ENCODE assay signal across 12 cellular contexts in the genomic region with DNA sequence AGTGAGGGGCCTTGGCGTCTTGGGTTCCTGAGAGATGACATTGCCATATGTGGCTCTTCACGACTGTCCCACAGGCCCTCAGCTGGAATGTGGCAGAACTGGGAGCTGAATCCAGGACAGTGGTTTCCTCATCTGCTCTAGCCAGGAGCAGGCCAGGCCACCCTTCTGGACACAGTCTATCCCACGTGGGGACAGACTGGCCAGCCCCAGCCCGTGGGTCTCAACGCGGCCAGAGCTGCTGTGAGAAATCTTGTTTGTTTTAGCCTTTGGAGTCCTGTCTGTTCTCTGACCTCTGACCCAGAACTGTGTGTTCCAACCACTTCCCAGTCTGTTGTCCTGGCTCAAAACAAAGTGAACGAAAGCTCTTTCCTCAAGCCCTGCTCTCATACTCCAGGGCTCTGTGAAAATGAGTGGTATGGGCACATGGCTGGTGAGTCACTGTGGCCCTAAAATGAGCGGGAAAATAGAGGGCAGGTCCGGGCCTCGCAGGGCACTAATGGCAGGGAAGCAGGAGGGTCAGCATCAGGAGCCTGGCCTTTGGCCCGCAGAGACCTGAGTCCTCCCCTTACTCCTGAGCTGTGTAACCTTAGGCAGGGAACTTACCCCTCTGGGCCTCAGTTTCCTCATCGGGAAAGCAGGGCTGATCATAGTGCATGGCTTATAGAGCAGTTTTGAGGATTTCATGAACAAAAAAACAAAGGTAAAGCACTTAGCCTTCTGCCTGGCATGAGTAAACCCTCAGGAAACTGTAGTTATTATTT. TPM values are rescaled to one million over a fixed set of nuclear protein-coding genes. Genes with fewer than 3 reads are reported as not detected.
DNase-seq lines count a peak whose midpoint lies in the region; ATAC-seq, FAIRE-seq and TF ChIP-seq lines count a peak whose summit lies in the region.
"Had no signal": no experiment of that assay in that cellular context is flagged by ENCODE, and none has a peak within 500 bp of the region (broad histone marks: within the 10 kb centered on the region; RNA-seq: fewer than 3 reads in every experiment).

No MANE protein-coding gene starts in this region.

- no peaks in the 10 kb centered on the region for H4K20me1 ChIP-seq in astrocyte (ENCODE audit: insufficient read depth, low read length)

- no peaks in the 10 kb centered on the region for H3K27me3 Mint-ChIP-seq in astrocyte (ENCODE audit: low read depth, unreplicated experiment)
- H3K27me3 Mint-ChIP-seq: activated naive CD8-positive, alpha-beta T cell treated with anti-CD3 and anti-CD28 coated beads, Interleukin-2, amount 50 U/mL, for 24 hours had no signal

- H3K4me3 ChIP-seq in BJ (ENCODE audit: low read depth, low read length): no peak overlapping the region
- H3K4me3 ChIP-seq in astrocyte (ENCODE audit: insufficient read depth, low read depth, low read length): no peak overlapping the region
- no peak overlapping the region for H3K4me3 ChIP-seq in heart right ventricle
- H3K4me3 ChIP-seq in trophoblast cell (ENCODE audit: low read depth, low read length): no peak overlapping the region

- intact Hi-C loops in heart right ventricle (cut with DNase I): loop anchor here (2.0 to 10.0 kb wide), 9 partner anchors 40 to 847 kb away; a partner anchor contains a TSS

- peaks cover 31% of the 10 kb centered on the region for H3K79me1 ChIP-seq in trophoblast cell (ENCODE audit: low read length)

- H2AFZ ChIP-seq in astrocyte (ENCODE audit: low read depth, low read length) (peak overlapping the region; percentile 41), trophoblast cell (ENCODE audit: insufficient read depth, low read length, poor library complexity) (peak overlapping the region; percentile 50)

- H3K9me3 ChIP-seq in astrocyte (ENCODE audit: insufficient read depth, low read depth, low read length) (no peaks in the 10 kb centered on the region), heart right ventricle (no peaks in the 10 kb centered on the region), trophoblast cell (ENCODE audit: insufficient read depth, low read depth, low read length) (peaks cover 3% of the 10 kb centered on the region)

- no peaks in the 10 kb centered on the region for H3K9me3 Mint-ChIP-seq in astrocyte (ENCODE audit: unreplicated experiment)
- H3K9me3 Mint-ChIP-seq: activated naive CD8-positive, alpha-beta T cell treated with anti-CD3 and anti-CD28 coated beads, Interleukin-2, amount 50 U/mL, for 24 hours; natural killer cell treated with Interleukin-12 subunit alpha and Interleukin-12 subunit beta and Interleukin-15 and Interleukin-18, amount 100 ng/mL, for 72 hours; stimulated activated memory B cell treated with anti-CD40 and anti-IgM and Interleukin-4, amounts not matched to agents 10 μg/mL and 1 μg/mL and 100 μg/mL, for 72 hours had no signal

- no peaks in the 10 kb centered on the region for H3K36me3 Mint-ChIP-seq in astrocyte (ENCODE audit: low read depth, unreplicated experiment)
- H3K36me3 Mint-ChIP-seq: natural killer cell treated with Interleukin-12 subunit alpha and Interleukin-12 subunit beta and Interleukin-15 and Interleukin-18, amount 100 ng/mL, for 72 hours; stimulated activated memory B cell treated with anti-CD40 and anti-IgM and Interleukin-4, amounts not matched to agents 10 μg/mL and 1 μg/mL and 100 μg/mL, for 72 hours had no signal

- peak overlapping the region; percentile 80 for H3K14ac ChIP-seq in trophoblast cell (ENCODE audit: low read length)

- H3K4me1 Mint-ChIP-seq in astrocyte (ENCODE audit: low read depth, unreplicated experiment): peaks cover 44% of the 10 kb centered on the region

- peak overlapping the region; percentile 72 for H4K8ac ChIP-seq in trophoblast cell (ENCODE audit: low read depth, low read length)

- peak overlapping the region; percentile 72 for H2BK12ac ChIP-seq in trophoblast cell (ENCODE audit: low read length)

- no peaks in the 10 kb centered on the region for H3K27me3 ChIP-seq in BJ (ENCODE audit: control insufficient read depth, insufficient read depth, low read length)
- H3K27me3 ChIP-seq in astrocyte (ENCODE audit: insufficient read depth, low read length): no peaks in the 10 kb centered on the region
- H3K27me3 ChIP-seq in heart right ventricle: no peaks in the 10 kb centered on the region
- no peaks in the 10 kb centered on the region for H3K27me3 ChIP-seq in trophoblast cell (ENCODE audit: insufficient read depth, low read length)

- H3K9ac ChIP-seq in astrocyte (ENCODE audit: low read length) (peak overlapping the region; percentile 91), trophoblast cell (ENCODE audit: low read length) (no peak overlapping the region)

- peak overlapping the region; percentile 58 for H4K12ac ChIP-seq in trophoblast cell (ENCODE audit: low read depth, low read length)

- H3K23ac ChIP-seq in trophoblast cell (ENCODE audit: low read length): no peak overlapping the region

- H3K4me1 ChIP-seq in astrocyte (ENCODE audit: insufficient read depth, low read length): peaks cover 47% of the 10 kb centered on the region
- peaks cover 12 to 71% (median 48%) of the 10 kb centered on the region in 9 donors for H3K4me1 ChIP-seq in heart right ventricle
- H3K4me1 ChIP-seq in trophoblast cell (ENCODE audit: control insufficient read depth in 1 of 2, insufficient read depth in 2 of 2, low read length in 2 of 2): peaks cover 28 to 35% of the 10 kb centered on the region in 2 experiments

- CTCF ChIA-PET in BJ (lab: Yijun Ruan, JAX): interaction anchor here (0.9 to 2.2 kb wide), 13 partner anchors 9 to 488 kb away, joined by 3 to 13 read pairs (median 5); no protein-coding TSS in a partner anchor

- no peak overlapping the region for H3K4ac ChIP-seq in trophoblast cell (ENCODE audit: low read depth, low read length)

- DNase-seq in BJ (ENCODE audit: low read depth) (peak; percentile 74), astrocyte (ENCODE audit: low read depth) (no peak), heart right ventricle (peak; percentile 54 to 78), trophoblast cell (peak; percentile 97), NCI-H774 (lab: John Stamatoyannopoulos, UW) (no peak), LoVo (ENCODE audit: low spot score) (no peak)
- DNase-seq in stimulated activated naive CD4-positive, alpha-beta T cell (lab: John Stamatoyannopoulos, UW): no peak
- DNase-seq: activated naive CD8-positive, alpha-beta T cell treated with anti-CD3 and anti-CD28 coated beads, Interleukin-2, amount 50 U/mL, for 24 hours; NCI-H2029 had no signal

- peak overlapping the region; percentile 91 for H2AK5ac ChIP-seq in trophoblast cell (ENCODE audit: low read length)

- peak overlapping the region; percentile 97 for H3K27ac Mint-ChIP-seq in astrocyte (ENCODE audit: unreplicated experiment)
- H3K27ac Mint-ChIP-seq: stimulated activated memory B cell treated with anti-CD40 and anti-IgM and Interleukin-4, amounts not matched to agents 10 μg/mL and 1 μg/mL and 100 μg/mL, for 72 hours had no signal

- peak overlapping the region; percentile 90 for H3K4me2 ChIP-seq in astrocyte (ENCODE audit: low read length)
- H3K4me2 ChIP-seq in trophoblast cell (ENCODE audit: low read length): no peak overlapping the region

- H3K18ac ChIP-seq in trophoblast cell (ENCODE audit: low read length): peak overlapping the region; percentile 63

- peak overlapping the region; percentile 73 for H2BK5ac ChIP-seq in trophoblast cell (ENCODE audit: low read depth, low read length, poor library complexity)

- FAIRE-seq in astrocyte (lab: Jason Lieb, UNC): no peak

- POLR2A ChIA-PET in BJ (lab: Charles Lee): interaction anchor here (0.6 kb wide), 2 partner anchors 266 to 302 kb away, joined by 5 to 39 read pairs; a partner anchor contains a TSS

- TF ChIP-seq CTCF in BJ (IDR thresholded peaks at IDR 0.05; ENCODE audit: insufficient read depth, low read depth, low read length): no peak
- no peak for TF ChIP-seq CTCF in astrocyte (IDR thresholded peaks at IDR 0.05; ENCODE audit: insufficient read depth, low read depth, low read length)
- TF ChIP-seq CTCF in heart right ventricle (IDR thresholded peaks at IDR 0.05): no peak

- H3K79me2 ChIP-seq in astrocyte (ENCODE audit: insufficient read depth, low read length): no peaks in the 10 kb centered on the region
- peaks cover 7% of the 10 kb centered on the region for H3K79me2 ChIP-seq in trophoblast cell (ENCODE audit: control insufficient read depth, insufficient read depth, low read length, poor library complexity)

- H3K4me3 Mint-ChIP-seq in astrocyte (ENCODE audit: unreplicated experiment): peak overlapping the region; percentile 74
- H3K4me3 Mint-ChIP-seq: activated naive CD8-positive, alpha-beta T cell treated with anti-CD3 and anti-CD28 coated beads, Interleukin-2, amount 50 U/mL, for 24 hours; natural killer cell treated with Interleukin-12 subunit alpha and Interleukin-12 subunit beta and Interleukin-15 and Interleukin-18, amount 100 ng/mL, for 72 hours; stimulated activated memory B cell treated with anti-CD40 and anti-IgM and Interleukin-4, amounts not matched to agents 10 μg/mL and 1 μg/mL and 100 μg/mL, for 72 hours had no signal

- ATAC-seq in heart right ventricle: peak; percentile 33 to 75 (median 60)
- ATAC-seq in HG03108 (IDR thresholded peaks at IDR 0.05; ENCODE audit: unreplicated experiment): no peak
- ATAC-seq: activated naive CD8-positive, alpha-beta T cell treated with anti-CD3 and anti-CD28 coated beads, Interleukin-2, amount 50 U/mL, for 24 hours; natural killer cell treated with Interleukin-12 subunit alpha and Interleukin-12 subunit beta and Interleukin-15 and Interleukin-18, amount 100 ng/mL, for 72 hours; stimulated activated memory B cell treated with anti-CD40 and anti-IgM and Interleukin-4, amounts not matched to agents 10 μg/mL and 1 μg/mL and 100 μg/mL, for 72 hours had no signal

- no peaks in the 10 kb centered on the region for H3K36me3 ChIP-seq in BJ (ENCODE audit: control insufficient read depth, insufficient read depth, low read length)
- H3K36me3 ChIP-seq in astrocyte (ENCODE audit: insufficient read depth, low read length): no peaks in the 10 kb centered on the region
- no peaks in the 10 kb centered on the region for H3K36me3 ChIP-seq in heart right ventricle
- no peaks in the 10 kb centered on the region for H3K36me3 ChIP-seq in trophoblast cell (ENCODE audit: control insufficient read depth in 1 of 2, insufficient read depth in 2 of 2, low read length in 2 of 2)

- peak overlapping the region; percentile 93 for H4K91ac ChIP-seq in trophoblast cell (ENCODE audit: low read depth, low read length)

- H3K27ac ChIP-seq in astrocyte (ENCODE audit: low read depth, low read length) (peak overlapping the region; percentile 97), heart right ventricle (peak overlapping the region; percentile 87 to 94 (median 90)), trophoblast cell (ENCODE audit: low read depth, low read length) (peak overlapping the region; percentile 93)

- WGBS in heart right ventricle, 2 donors: 42 to 44% methylated on average over 12 of the region's 12 CpGs
- no CpG with 5 or more reads among the region's 12 CpGs for WGBS in trophoblast cell (ENCODE audit: extremely low coverage, insufficient coverage, insufficient read length)

- peak overlapping the region; percentile 84 for H2BK120ac ChIP-seq in trophoblast cell (ENCODE audit: insufficient read depth, low read length, poor library complexity)

RNA-seq across cellular contexts. Expression of a gene that starts 34.8 kb away (rescaled TPM):
- polyA plus RNA-seq in BJ (2011; rRNA removed) (295 and 431 TPM in 2 replicates), heart right ventricle (100 to 1,000 TPM in 1 of 2 donors, 10 to 100 TPM in 1; 51.6 to 116 TPM)
- 45.2 and 85.0 TPM in 2 replicates for polyA minus RNA-seq in BJ (2011; rRNA and poly(A)+ RNA removed)
- total RNA-seq in astrocyte (38.4 and 40.5 TPM in 2 replicates), heart right ventricle (100 to 1,000 TPM in 7 of 10 donors, 10 to 100 TPM in 3; 68.7 to 156 (median 111) TPM)
- polyA plus RNA-seq in trophoblast cell (2013): 63.7 and 67.6 TPM in 2 replicates

Comparison
In these comparisons a context has a peak if more than half of its experiments do, and no peak if none do; other contexts are left out.
1. DNase-seq: peak in BJ (single experiment), heart right ventricle (2 of 2) and trophoblast cell (2 of 2); none in astrocyte (single experiment), stimulated activated naive CD4-positive, alpha-beta T cell (0 of 6), NCI-H774 (single experiment) and LoVo (single experiment).
2. Peak in every context shown above with its lines, with median percentiles within 50 percentile points of each other: H3K27ac ChIP-seq.